ENCODE assay signal across 20 cellular contexts in the genomic region with DNA sequence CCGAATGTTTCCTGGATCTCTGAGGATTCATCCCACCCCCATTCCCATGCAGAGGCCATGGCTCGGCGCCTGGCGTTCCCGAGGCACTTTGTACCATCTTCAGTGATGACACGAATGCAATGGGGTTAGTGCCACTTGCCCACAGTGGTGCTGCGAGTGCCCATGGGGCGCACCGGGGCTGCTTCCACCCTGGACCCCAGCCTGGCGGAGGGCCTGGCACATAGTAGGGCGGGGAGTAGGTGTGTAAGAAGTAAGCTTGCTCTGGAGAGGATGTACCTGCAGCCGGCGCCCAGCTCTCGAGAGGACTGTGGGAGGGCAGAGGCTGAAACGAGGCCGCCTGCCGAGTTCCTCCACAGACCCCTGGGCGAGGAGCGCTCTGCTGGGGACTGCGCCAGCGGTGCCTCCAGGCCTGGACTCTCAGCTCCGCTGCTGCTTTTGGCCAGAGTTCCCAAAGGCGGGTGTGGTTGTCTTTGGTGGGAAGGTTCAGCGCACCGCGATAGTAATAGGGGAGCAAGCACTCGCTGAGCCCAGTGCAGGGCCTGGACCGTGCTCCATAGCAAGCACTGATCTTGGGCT. TPM values are rescaled to one million over a fixed set of nuclear protein-coding genes. Genes with fewer than 3 reads are reported as not detected.
DNase-seq lines count a peak whose midpoint lies in the region; ATAC-seq, FAIRE-seq and TF ChIP-seq lines count a peak whose summit lies in the region.
"Had no signal": no experiment of that assay in that cellular context is flagged by ENCODE, and none has a peak within 500 bp of the region (broad histone marks: within the 10 kb centered on the region; RNA-seq: fewer than 3 reads in every experiment).

No MANE protein-coding gene starts in this region.

- TF ChIP-seq RAD21 in HepG2 (CRISPR knock-in tag; IDR thresholded peaks at IDR 0.05), result no peak

- H2AFZ ChIP-seq in HepG2 (ENCODE audit: low read length), result no peak overlapping the region

- in situ Hi-C loops in HepG2 (cut with HindIII; ENCODE audit: extremely low pct_ligation_motif_present, low pct_unique_long_range_greater_than_20kb), result no loop called here

- no peak for TF ChIP-seq POLR2A in HepG2 (IDR thresholded peaks at IDR 0.05; ENCODE audit: insufficient read depth in 1 of 2, low read depth in 2 of 2, low read length in 2 of 2)
- TF ChIP-seq POLR2A in right lobe of liver (IDR thresholded peaks at IDR 0.05), result no peak

- H3K27me3 ChIP-seq in HepG2 (ENCODE audit: control insufficient read depth in 1 of 2, insufficient read depth in 2 of 2, low read length in 2 of 2), result no peaks in the 10 kb centered on the region
- H3K27me3 ChIP-seq in right lobe of liver, result no peaks in the 10 kb centered on the region
- H3K27me3 ChIP-seq: SJCRH30 had no signal

- CTCF ChIA-PET in HepG2 (lab: Yijun Ruan, JAX; ENCODE audit: low intra/inter-chr PET ratio, low total read pairs), result no interaction called here

- DNase-seq in HepG2 (ENCODE audit: low spot score), result no peak
- DNase-seq in right lobe of liver, result no peak
- DNase-seq in endothelial cell (ENCODE audit: low spot score), result no peak
- DNase-seq in putamen (ENCODE audit: low spot score), result no peak
- no peak for DNase-seq in head of caudate nucleus
- DNase-seq: CD4-positive, alpha-beta memory T cell; DND-41; GDM1; GOT3; HFFc6; KG1; NCI-H1092; NCI-H226; NCI-H526; RPMI8226; SJCRH30 had no signal

- peak overlapping the region; percentile 65 for H3K4me3 Mint-ChIP-seq in endothelial cell (ENCODE audit: unreplicated experiment)
- H3K4me3 Mint-ChIP-seq: CD4-positive, alpha-beta memory T cell; HFFc6 had no signal

- H3K4me1 ChIP-seq in HepG2 (ENCODE audit: insufficient read depth, low read length) (peaks cover 27% of the 10 kb centered on the region), right lobe of liver (peaks cover 0 to 30% (median 14%) of the 10 kb centered on the region in 4 donors)
- H3K4me1 ChIP-seq: SJCRH30 had no signal

- POLR2A ChIA-PET in HepG2 (lab: Yijun Ruan, JAX), result no interaction called here

- peaks cover 9% of the 10 kb centered on the region for H3K4me1 Mint-ChIP-seq in endothelial cell (ENCODE audit: unreplicated experiment)

- no peak overlapping the region for H3K9ac ChIP-seq in HepG2 (ENCODE audit: insufficient read depth, low read depth, low read length)

- H4K20me1 ChIP-seq in HepG2 (ENCODE audit: insufficient read depth, low read length), result no peaks in the 10 kb centered on the region

- H3K4me2 ChIP-seq in HepG2 (ENCODE audit: low read depth, low read length), result no peak overlapping the region

- no peaks in the 10 kb centered on the region for H3K79me2 ChIP-seq in HepG2 (ENCODE audit: insufficient read depth, low read length)

- H3K27me3 Mint-ChIP-seq in endothelial cell (ENCODE audit: unreplicated experiment), result peaks cover 11% of the 10 kb centered on the region
- H3K27me3 Mint-ChIP-seq: CD4-positive, alpha-beta memory T cell had no signal

- H3K27ac Mint-ChIP-seq in endothelial cell (ENCODE audit: unreplicated experiment), result no peak overlapping the region
- H3K27ac Mint-ChIP-seq: HFFc6 had no signal

- peaks cover 36% of the 10 kb centered on the region for H3K36me3 Mint-ChIP-seq in endothelial cell (ENCODE audit: low read depth, unreplicated experiment)

- no peak for TF ChIP-seq CTCF in HepG2 (CRISPR knock-in tag; IDR thresholded peaks at IDR 0.05)
- TF ChIP-seq CTCF in right lobe of liver (IDR thresholded peaks at IDR 0.05), result no peak
- no peak for TF ChIP-seq CTCF in endothelial cell (IDR thresholded peaks at IDR 0.05; ENCODE audit: unreplicated experiment)

- FAIRE-seq in HepG2 (lab: Jason Lieb, UNC), result no peak

- WGBS in HepG2 (ENCODE audit: low lambda C conversion rate), result 96% methylated on average over 20 of the region's 28 CpGs
- 90% methylated on average over 7 of the region's 28 CpGs for WGBS in right lobe of liver (ENCODE audit: insufficient coverage, low coverage, low lambda C conversion rate, missing lambda C conversion rate)

- BruUV-seq in HepG2 (replicated peaks; lab: Mats Ljungman, UMichigan), result no TSS peak

- no peak for ATAC-seq in HepG2
- ATAC-seq in right lobe of liver, result no peak
- ATAC-seq in HG03175 (IDR thresholded peaks at IDR 0.05; ENCODE audit: unreplicated experiment), result no peak

- no peak overlapping the region for H3K4me3 ChIP-seq in HepG2 (replicated peaks in 1 of 3; ENCODE audit: insufficient read depth in 1 of 3, low read depth in 2 of 3, low read length in 3 of 3)
- H3K4me3 ChIP-seq in right lobe of liver, result no peak overlapping the region
- H3K4me3 ChIP-seq: SJCRH30 had no signal

- H3K9me3 ChIP-seq in HepG2 (ENCODE audit: low read length) (no peaks in the 10 kb centered on the region), right lobe of liver (no peaks in the 10 kb centered on the region)
- H3K9me3 ChIP-seq: SJCRH30 had no signal

- H3K9me3 Mint-ChIP-seq in endothelial cell (ENCODE audit: unreplicated experiment), result no peaks in the 10 kb centered on the region
- H3K9me3 Mint-ChIP-seq: HFFc6 had no signal

- H3K36me3 ChIP-seq in HepG2 (replicated peaks in 1 of 2; ENCODE audit: control insufficient read depth in 1 of 2, insufficient read depth in 2 of 2, low read length in 2 of 2) (peaks cover 16 to 29% of the 10 kb centered on the region in 2 experiments), right lobe of liver (peaks cover 0 to 15% (median 6%) of the 10 kb centered on the region in 4 donors)

- intact Hi-C loops in HepG2 (cut with micrococcal nuclease; ENCODE audit: unreplicated experiment) (no loop called here), right lobe of liver (cut with DNase I) (no loop called here), head of caudate nucleus (cut with DNase I) (no loop called here)

- H3K27ac ChIP-seq in HepG2 (ENCODE audit: extremely low read length, insufficient read depth, low read length) (no peak overlapping the region), right lobe of liver (no peak overlapping the region)
- H3K27ac ChIP-seq: SJCRH30 had no signal

- TF ChIP-seq EP300 in HepG2 (IDR thresholded peaks at IDR 0.05; ENCODE audit: low read depth in 2 of 2, low read length in 2 of 2) (no peak), HepG2 (CRISPR knock-in tag; IDR thresholded peaks at IDR 0.05; ENCODE audit: borderline replicate concordance) (no peak)

RNA-seq across cellular contexts. Expression of gene HAMP, which starts 5.5 kb away (rescaled TPM):
- total RNA-seq in HepG2 (2016; rRNA removed; fragmentation: Illumina TruSeq; extraction: Trizol) (25.7 and 47.6 TPM in 2 replicates), right lobe of liver (100 to 1,000 TPM in 2 of 6 experiments, 10 to 100 TPM in 3, under 1 TPM in 1; 0.86 to 146 (median 65.3) TPM), endothelial cell (ENCODE audit: unreplicated experiment) (0.74 TPM)
- total RNA-seq in HepG2 (2016; cell fraction: cytosol; rRNA removed; fragmentation: Illumina TruSeq; extraction: Trizol; ENCODE audit: low read depth), result 25.4 and 32.6 TPM in 2 replicates
- 29.6 and 46.4 TPM in 2 replicates for total RNA-seq in HepG2 (2016; cell fraction: insoluble cytoplasmic fraction; rRNA removed; fragmentation: Illumina TruSeq; extraction: Trizol)
- total RNA-seq in HepG2 (2016; cell fraction: membrane; rRNA removed; fragmentation: Illumina TruSeq; extraction: Trizol), result 20.2 and 24.3 TPM in 2 replicates
- total RNA-seq in HepG2 (2016; cell fraction: nucleus; rRNA removed; fragmentation: Illumina TruSeq; extraction: Trizol), result 34.1 and 40.9 TPM in 2 replicates
- 36.1 and 73.0 TPM in 2 replicates for polyA plus RNA-seq in HepG2 (2011; rRNA removed)
- 15.0 and 69.5 TPM in 2 replicates for polyA plus RNA-seq in HepG2 (2011; cell fraction: cytosol; rRNA removed)
- 13.2 and 42.5 TPM in 2 replicates for polyA plus RNA-seq in HepG2 (2011; cell fraction: nucleus; rRNA removed)
- polyA plus RNA-seq in HepG2 (2012), result 6.0 and 30.6 TPM in 2 replicates
- 29.7 and 32.2 TPM in 2 replicates for polyA plus RNA-seq in HepG2 (2016; cell fraction: cytosol; fragmentation: Illumina TruSeq; extraction: Trizol; ENCODE audit: low read depth)
- polyA plus RNA-seq in HepG2 (2016; cell fraction: insoluble cytoplasmic fraction; fragmentation: Illumina TruSeq; extraction: Trizol; ENCODE audit: low read depth), result 44.0 and 52.6 TPM in 2 replicates
- 28.8 and 30.2 TPM in 2 replicates for polyA plus RNA-seq in HepG2 (2016; cell fraction: membrane; fragmentation: Illumina TruSeq; extraction: Trizol; ENCODE audit: low read depth)
- 111 and 114 TPM in 2 replicates for polyA plus RNA-seq in HepG2 (2016; cell fraction: nucleus; fragmentation: Illumina TruSeq; extraction: Trizol; ENCODE audit: insufficient read depth, low read depth)
- polyA minus RNA-seq in HepG2 (2011; rRNA and poly(A)+ RNA removed; ENCODE audit: low replicate concordance), result 150 TPM in 1 of 2 replicates, not detected in the other
- polyA minus RNA-seq in HepG2 (2011; cell fraction: cytosol; rRNA and poly(A)+ RNA removed), result 10.9 and 30.2 TPM in 2 replicates
- polyA minus RNA-seq in HepG2 (2011; cell fraction: nucleus; rRNA and poly(A)+ RNA removed), result 9.2 and 18.0 TPM in 2 replicates
- total RNA-seq: HFFc6, M059J had no signal
- polyA plus RNA-seq: CD4-positive, alpha-beta memory T cell had no signal

RNA-seq across cellular contexts. Expression of gene USF2, which starts 8.0 kb away (rescaled TPM):
- 44.8 and 54.9 TPM in 2 replicates for total RNA-seq in HepG2 (2016; rRNA removed; fragmentation: Illumina TruSeq; extraction: Trizol)
- total RNA-seq in HepG2 (2016; cell fraction: cytosol; rRNA removed; fragmentation: Illumina TruSeq; extraction: Trizol; ENCODE audit: low read depth), result 85.6 and 90.7 TPM in 2 replicates
- 38.6 and 58.5 TPM in 2 replicates for total RNA-seq in HepG2 (2016; cell fraction: insoluble cytoplasmic fraction; rRNA removed; fragmentation: Illumina TruSeq; extraction: Trizol)
- 116 and 121 TPM in 2 replicates for total RNA-seq in HepG2 (2016; cell fraction: membrane; rRNA removed; fragmentation: Illumina TruSeq; extraction: Trizol)
- 31.0 and 31.5 TPM in 2 replicates for total RNA-seq in HepG2 (2016; cell fraction: nucleus; rRNA removed; fragmentation: Illumina TruSeq; extraction: Trizol)
- polyA plus RNA-seq in HepG2 (2011; rRNA removed), result 94.9 and 106 TPM in 2 replicates
- polyA plus RNA-seq in HepG2 (2011; cell fraction: cytosol; rRNA removed), result 72.5 and 101 TPM in 2 replicates
- 179 and 216 TPM in 2 replicates for polyA plus RNA-seq in HepG2 (2011; cell fraction: nucleus; rRNA removed)
- 59.3 and 80.8 TPM in 2 replicates for polyA plus RNA-seq in HepG2 (2012)
- 180 and 204 TPM in 2 replicates for polyA plus RNA-seq in HepG2 (2016; cell fraction: cytosol; fragmentation: Illumina TruSeq; extraction: Trizol; ENCODE audit: low read depth)
- 76.3 and 81.0 TPM in 2 replicates for polyA plus RNA-seq in HepG2 (2016; cell fraction: insoluble cytoplasmic fraction; fragmentation: Illumina TruSeq; extraction: Trizol; ENCODE audit: low read depth)
- polyA plus RNA-seq in HepG2 (2016; cell fraction: membrane; fragmentation: Illumina TruSeq; extraction: Trizol; ENCODE audit: low read depth), result 201 and 210 TPM in 2 replicates
- 122 and 131 TPM in 2 replicates for polyA plus RNA-seq in HepG2 (2016; cell fraction: nucleus; fragmentation: Illumina TruSeq; extraction: Trizol; ENCODE audit: insufficient read depth, low read depth)
- 64.5 and 74.9 TPM in 2 replicates for polyA minus RNA-seq in HepG2 (2011; rRNA and poly(A)+ RNA removed; ENCODE audit: low replicate concordance)
- polyA minus RNA-seq in HepG2 (2011; cell fraction: cytosol; rRNA and poly(A)+ RNA removed), result 28.8 and 32.4 TPM in 2 replicates
- 29.3 and 33.5 TPM in 2 replicates for polyA minus RNA-seq in HepG2 (2011; cell fraction: nucleus; rRNA and poly(A)+ RNA removed)
- 10 to 100 TPM; 65.4 to 78.5 (median 75.7) TPM for total RNA-seq in right lobe of liver
- total RNA-seq in endothelial cell (ENCODE audit: unreplicated experiment), result 92.2 TPM

RNA-seq across cellular contexts. Expression of gene MAG, which starts 15.2 kb away (rescaled TPM):
- total RNA-seq in HepG2 (2016; rRNA removed; fragmentation: Illumina TruSeq; extraction: Trizol), result 0.80 and 1.3 TPM in 2 replicates
- total RNA-seq in HepG2 (2016; cell fraction: cytosol; rRNA removed; fragmentation: Illumina TruSeq; extraction: Trizol; ENCODE audit: low read depth), result 0.26 and 0.71 TPM in 2 replicates
- total RNA-seq in HepG2 (2016; cell fraction: insoluble cytoplasmic fraction; rRNA removed; fragmentation: Illumina TruSeq; extraction: Trizol), result 0.56 and 0.87 TPM in 2 replicates
- total RNA-seq in HepG2 (2016; cell fraction: membrane; rRNA removed; fragmentation: Illumina TruSeq; extraction: Trizol), result 0.59 and 1.5 TPM in 2 replicates
- total RNA-seq in HepG2 (2016; cell fraction: nucleus; rRNA removed; fragmentation: Illumina TruSeq; extraction: Trizol), result 1.6 and 2.6 TPM in 2 replicates
- 0.17 and 0.20 TPM in 2 replicates for polyA plus RNA-seq in HepG2 (2011; rRNA removed)
- polyA plus RNA-seq in HepG2 (2011; cell fraction: cytosol; rRNA removed), result 0.13 and 0.27 TPM in 2 replicates
- 0.40 and 0.93 TPM in 2 replicates for polyA plus RNA-seq in HepG2 (2011; cell fraction: nucleus; rRNA removed)
- not detected in 2 replicates for polyA plus RNA-seq in HepG2 (2012)
- 0.70 TPM in 2 replicates for polyA plus RNA-seq in HepG2 (2016; cell fraction: cytosol; fragmentation: Illumina TruSeq; extraction: Trizol; ENCODE audit: low read depth)
- polyA plus RNA-seq in HepG2 (2016; cell fraction: insoluble cytoplasmic fraction; fragmentation: Illumina TruSeq; extraction: Trizol; ENCODE audit: low read depth), result 0.38 and 1.3 TPM in 2 replicates
- 0.24 and 0.97 TPM in 2 replicates for polyA plus RNA-seq in HepG2 (2016; cell fraction: membrane; fragmentation: Illumina TruSeq; extraction: Trizol; ENCODE audit: low read depth)
- 0.82 and 1.5 TPM in 2 replicates for polyA plus RNA-seq in HepG2 (2016; cell fraction: nucleus; fragmentation: Illumina TruSeq; extraction: Trizol; ENCODE audit: insufficient read depth, low read depth)
- not detected in 2 replicates for polyA minus RNA-seq in HepG2 (2011; rRNA and poly(A)+ RNA removed; ENCODE audit: low replicate concordance)
- polyA minus RNA-seq in HepG2 (2011; cell fraction: cytosol; rRNA and poly(A)+ RNA removed), result not detected in 2 replicates
- polyA minus RNA-seq in HepG2 (2011; cell fraction: nucleus; rRNA and poly(A)+ RNA removed), result 0.64 and 0.75 TPM in 2 replicates
- total RNA-seq in right lobe of liver, result under 1 TPM in 1 of 6 experiments, not detected in 5; 0.40 TPM
- total RNA-seq in endothelial cell (ENCODE audit: unreplicated experiment), result not detected
- total RNA-seq: A673; CD4-positive, alpha-beta memory T cell; HFFc6; M059J had no signal
- polyA plus RNA-seq: CD4-positive, alpha-beta memory T cell had no signal

RNA-seq across cellular contexts. Expression of gene LSR, which starts 28.0 kb away (rescaled TPM):
- total RNA-seq in HepG2 (2016; rRNA removed; fragmentation: Illumina TruSeq; extraction: Trizol), result 14.2 and 29.2 TPM in 2 replicates
- 8.7 and 9.3 TPM in 2 replicates for total RNA-seq in HepG2 (2016; cell fraction: cytosol; rRNA removed; fragmentation: Illumina TruSeq; extraction: Trizol; ENCODE audit: low read depth)
- 15.3 and 31.4 TPM in 2 replicates for total RNA-seq in HepG2 (2016; cell fraction: insoluble cytoplasmic fraction; rRNA removed; fragmentation: Illumina TruSeq; extraction: Trizol)
- 15.2 and 21.9 TPM in 2 replicates for total RNA-seq in HepG2 (2016; cell fraction: membrane; rRNA removed; fragmentation: Illumina TruSeq; extraction: Trizol)
- 43.9 and 48.2 TPM in 2 replicates for total RNA-seq in HepG2 (2016; cell fraction: nucleus; rRNA removed; fragmentation: Illumina TruSeq; extraction: Trizol)
- polyA plus RNA-seq in HepG2 (2011; rRNA removed), result 79.2 and 111 TPM in 2 replicates
- 44.4 and 71.0 TPM in 2 replicates for polyA plus RNA-seq in HepG2 (2011; cell fraction: cytosol; rRNA removed)
- polyA plus RNA-seq in HepG2 (2011; cell fraction: nucleus; rRNA removed), result 93.8 and 94.9 TPM in 2 replicates
- 67.7 and 97.6 TPM in 2 replicates for polyA plus RNA-seq in HepG2 (2012)
- 15.7 and 17.3 TPM in 2 replicates for polyA plus RNA-seq in HepG2 (2016; cell fraction: cytosol; fragmentation: Illumina TruSeq; extraction: Trizol; ENCODE audit: low read depth)
- 25.8 and 27.8 TPM in 2 replicates for polyA plus RNA-seq in HepG2 (2016; cell fraction: insoluble cytoplasmic fraction; fragmentation: Illumina TruSeq; extraction: Trizol; ENCODE audit: low read depth)
- 21.9 and 23.9 TPM in 2 replicates for polyA plus RNA-seq in HepG2 (2016; cell fraction: membrane; fragmentation: Illumina TruSeq; extraction: Trizol; ENCODE audit: low read depth)
- polyA plus RNA-seq in HepG2 (2016; cell fraction: nucleus; fragmentation: Illumina TruSeq; extraction: Trizol; ENCODE audit: insufficient read depth, low read depth), result 110 and 128 TPM in 2 replicates
- polyA minus RNA-seq in HepG2 (2011; rRNA and poly(A)+ RNA removed; ENCODE audit: low replicate concordance), result 87.8 and 296 TPM in 2 replicates
- 103 and 111 TPM in 2 replicates for polyA minus RNA-seq in HepG2 (2011; cell fraction: cytosol; rRNA and poly(A)+ RNA removed)
- 64.0 and 64.9 TPM in 2 replicates for polyA minus RNA-seq in HepG2 (2011; cell fraction: nucleus; rRNA and poly(A)+ RNA removed)
- total RNA-seq in right lobe of liver, result 100 to 1,000 TPM in 4 of 6 experiments, 10 to 100 TPM in 2; 96.6 to 138 (median 112) TPM
- total RNA-seq in endothelial cell (ENCODE audit: unreplicated experiment), result 35.9 TPM

RNA-seq across cellular contexts. Expression of gene FAM187B, which starts 48.3 kb away (rescaled TPM):
- not detected in 2 replicates for total RNA-seq in HepG2 (2016; rRNA removed; fragmentation: Illumina TruSeq; extraction: Trizol)
- not detected in 2 replicates for total RNA-seq in HepG2 (2016; cell fraction: cytosol; rRNA removed; fragmentation: Illumina TruSeq; extraction: Trizol; ENCODE audit: low read depth)
- total RNA-seq in HepG2 (2016; cell fraction: insoluble cytoplasmic fraction; rRNA removed; fragmentation: Illumina TruSeq; extraction: Trizol), result not detected in 2 replicates
- not detected in 2 replicates for total RNA-seq in HepG2 (2016; cell fraction: membrane; rRNA removed; fragmentation: Illumina TruSeq; extraction: Trizol)
- not detected in 2 replicates for total RNA-seq in HepG2 (2016; cell fraction: nucleus; rRNA removed; fragmentation: Illumina TruSeq; extraction: Trizol)
- not detected in 2 replicates for polyA plus RNA-seq in HepG2 (2011; rRNA removed)
- not detected in 2 replicates for polyA plus RNA-seq in HepG2 (2011; cell fraction: cytosol; rRNA removed)
- polyA plus RNA-seq in HepG2 (2011; cell fraction: nucleus; rRNA removed), result not detected in 2 replicates
- not detected in 2 replicates for polyA plus RNA-seq in HepG2 (2012)
- polyA plus RNA-seq in HepG2 (2016; cell fraction: cytosol; fragmentation: Illumina TruSeq; extraction: Trizol; ENCODE audit: low read depth), result not detected in 2 replicates
- not detected in 2 replicates for polyA plus RNA-seq in HepG2 (2016; cell fraction: insoluble cytoplasmic fraction; fragmentation: Illumina TruSeq; extraction: Trizol; ENCODE audit: low read depth)
- not detected in 2 replicates for polyA plus RNA-seq in HepG2 (2016; cell fraction: membrane; fragmentation: Illumina TruSeq; extraction: Trizol; ENCODE audit: low read depth)
- polyA plus RNA-seq in HepG2 (2016; cell fraction: nucleus; fragmentation: Illumina TruSeq; extraction: Trizol; ENCODE audit: insufficient read depth, low read depth), result not detected in 2 replicates
- not detected in 2 replicates for polyA minus RNA-seq in HepG2 (2011; rRNA and poly(A)+ RNA removed; ENCODE audit: low replicate concordance)
- not detected in 2 replicates for polyA minus RNA-seq in HepG2 (2011; cell fraction: cytosol; rRNA and poly(A)+ RNA removed)
- not detected in 2 replicates for polyA minus RNA-seq in HepG2 (2011; cell fraction: nucleus; rRNA and poly(A)+ RNA removed)
- total RNA-seq in right lobe of liver, result not detected
- not detected for total RNA-seq in endothelial cell (ENCODE audit: unreplicated experiment)
- total RNA-seq: A673; CD4-positive, alpha-beta memory T cell; HFFc6; M059J; OCI-LY7; SJCRH30 had no signal
- polyA plus RNA-seq: CD4-positive, alpha-beta memory T cell had no signal
